In the genomic region with DNA sequence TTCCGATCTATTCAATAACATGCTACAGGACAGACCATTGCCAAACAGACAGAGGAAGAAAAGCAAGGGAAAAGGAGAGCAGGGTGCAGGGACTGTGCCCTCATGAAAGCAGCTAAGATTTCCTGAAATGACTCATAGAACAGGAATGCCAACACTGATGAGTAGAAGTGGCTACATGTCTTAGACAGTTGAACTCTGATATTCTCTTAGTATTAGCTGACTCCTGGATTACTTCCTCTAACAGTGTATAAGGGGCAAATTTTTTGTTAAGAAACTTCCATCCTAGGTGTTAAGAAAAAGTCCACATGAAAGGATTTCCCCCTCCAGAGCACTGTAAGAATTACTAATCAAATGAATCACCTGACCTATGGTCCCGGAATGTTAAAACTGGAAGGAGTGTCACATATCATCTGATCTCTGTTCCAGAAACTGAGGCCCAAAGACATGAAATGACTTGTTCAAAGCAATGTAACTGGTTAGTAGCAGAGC, we compare ENCODE assay signal across 11 cellular contexts.
DNase-seq lines count a peak whose midpoint lies in the region; ATAC-seq and TF ChIP-seq lines count a peak whose summit lies in the region.
"Had no signal": no experiment of that assay in that cellular context is flagged by ENCODE, and none has a peak within 500 bp of the region (broad histone marks: within the 10 kb centered on the region; RNA-seq: fewer than 3 reads in every experiment).

No MANE protein-coding gene starts in this region.

- H3K27ac ChIP-seq in right atrium auricular region (no peak overlapping the region), right cardiac atrium (ENCODE audit: low read length) (no peak overlapping the region), upper lobe of right lung (no peak overlapping the region)
- H3K27ac ChIP-seq: SK-N-MC had no signal

- WGBS in right cardiac atrium = 79% methylated on average over 2 of the region's 2 CpGs

- H3K4me1 ChIP-seq in right atrium auricular region (peaks cover 0 to 17% of the 10 kb centered on the region in 2 donors), right cardiac atrium (ENCODE audit: control insufficient read depth, insufficient read depth, low read length) (no peaks in the 10 kb centered on the region), upper lobe of right lung (no peaks in the 10 kb centered on the region)

- in situ Hi-C loops in astrocyte of the spinal cord (cut with HindIII; ENCODE audit: low sequenced_read_pairs) = no loop called here

- H3K4me3 ChIP-seq in right atrium auricular region = no peak overlapping the region
- H3K4me3 ChIP-seq in astrocyte of the spinal cord (ENCODE audit: low read depth, low read length) = no peak overlapping the region
- H3K4me3 ChIP-seq in right cardiac atrium (ENCODE audit: low read length) = no peak overlapping the region
- no peak overlapping the region for H3K4me3 ChIP-seq in upper lobe of right lung
- H3K4me3 ChIP-seq: SK-N-MC, skin epidermis had no signal

- ATAC-seq in Right ventricle myocardium inferior = peak; percentile 43
- peak; percentile 48 to 55 for ATAC-seq in right cardiac atrium
- ATAC-seq in upper lobe of right lung = peak; percentile 80
- no peak for ATAC-seq in GM21737 (IDR thresholded peaks at IDR 0.05; ENCODE audit: unreplicated experiment)

- DNase-seq in Right ventricle myocardium inferior (ENCODE audit: missing footprints) (no peak), right atrium auricular region (ENCODE audit: low spot score) (no peak), astrocyte of the spinal cord (ENCODE audit: low read depth, low spot score) (peak; percentile 74), right cardiac atrium (no peak), upper lobe of right lung (no peak), hepatic stellate cell (ENCODE audit: low spot score) (no peak), medulla oblongata (ENCODE audit: extremely low spot score) (no peak)
- DNase-seq: NCI-H146 had no signal

- no peaks in the 10 kb centered on the region for H3K36me3 ChIP-seq in right atrium auricular region
- no peaks in the 10 kb centered on the region for H3K36me3 ChIP-seq in upper lobe of right lung

- intact Hi-C loops in Right ventricle myocardium inferior (cut with DNase I) = no loop called here
- intact Hi-C loops in right cardiac atrium (cut with DNase I) = no loop called here
- intact Hi-C loops in upper lobe of right lung (cut with DNase I) = no loop called here

- H3K9me3 ChIP-seq in right atrium auricular region = no peaks in the 10 kb centered on the region
- H3K9me3 ChIP-seq in right cardiac atrium (ENCODE audit: control insufficient read depth, low read length) = no peaks in the 10 kb centered on the region
- no peaks in the 10 kb centered on the region for H3K9me3 ChIP-seq in upper lobe of right lung

- H3K27me3 ChIP-seq in right atrium auricular region = no peaks in the 10 kb centered on the region
- no peaks in the 10 kb centered on the region for H3K27me3 ChIP-seq in right cardiac atrium (ENCODE audit: control insufficient read depth, insufficient read depth)
- H3K27me3 ChIP-seq in upper lobe of right lung = no peaks in the 10 kb centered on the region

- TF ChIP-seq CTCF in right atrium auricular region (IDR thresholded peaks at IDR 0.05) (no peak), astrocyte of the spinal cord (IDR thresholded peaks at IDR 0.05; ENCODE audit: low read depth, low read length) (no peak), upper lobe of right lung (IDR thresholded peaks at IDR 0.05) (no peak)
